In the genomic region with DNA sequence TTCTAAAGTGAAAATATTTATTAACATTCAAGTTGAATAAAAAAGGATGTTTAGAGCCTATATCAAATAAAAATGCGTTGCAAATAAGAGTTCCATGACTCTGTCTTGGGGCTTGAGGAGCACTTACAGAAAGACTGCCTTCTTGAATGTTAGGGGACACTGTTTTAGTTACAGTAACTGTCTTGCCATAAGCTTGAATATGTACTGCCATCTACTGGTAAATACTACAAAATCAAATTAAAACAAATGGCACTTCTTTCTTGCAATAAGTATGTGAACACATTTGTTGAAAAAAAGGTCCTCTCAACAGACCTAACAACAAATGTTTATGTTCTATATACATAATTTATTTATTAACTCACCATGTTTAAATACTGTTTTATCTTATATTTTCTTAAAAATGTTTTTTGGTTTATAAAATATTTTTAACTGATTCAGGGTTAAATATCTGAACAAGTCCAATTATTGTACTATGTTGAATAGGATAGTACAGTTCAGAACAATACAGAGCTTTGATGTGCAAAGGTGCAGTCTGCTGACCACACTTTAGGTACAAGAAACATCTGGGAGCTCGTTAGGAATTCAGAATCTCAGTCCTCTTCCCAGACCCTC, we compare ENCODE assay signal across 8 cellular contexts.
DNase-seq lines count a peak whose midpoint lies in the region; ATAC-seq, FAIRE-seq and TF ChIP-seq lines count a peak whose summit lies in the region.

No MANE protein-coding gene starts in this region.

- ATAC-seq in HG02623 (IDR thresholded peaks at IDR 0.05; ENCODE audit: unreplicated experiment) (peak; percentile 70), GM12878 (peak; percentile 63), GM19467 (IDR thresholded peaks at IDR 0.05; ENCODE audit: unreplicated experiment) (no peak)

- WGBS in GM12878 (ENCODE audit: insufficient coverage, insufficient replicate concordance, low lambda C conversion rate, missing lambda C conversion rate): 0% methylated on average over 2 of the region's 2 CpGs
- WGBS in liver: 16% methylated on average over 2 of the region's 2 CpGs

- RAD21 ChIA-PET in GM12878 (lab: Charles Lee; ENCODE audit: unreplicated experiment): interaction anchor here (0.6 to 2.0 kb wide), 3 partner anchors 16 to 691 kb away, joined by 3 to 14 read pairs (median 3); no protein-coding TSS in a partner anchor

- H3K4me2 ChIP-seq in GM12878 (ENCODE audit: control insufficient read depth, insufficient read depth): no peak overlapping the region

- H4K20me1 ChIP-seq in GM12878 (ENCODE audit: control insufficient read depth, insufficient read depth): no peaks in the 10 kb centered on the region

- POLR2A ChIA-PET in GM12878 (lab: Charles Lee): no interaction called here

- no peak overlapping the region for H2AFZ ChIP-seq in GM12878 (ENCODE audit: control insufficient read depth, low read depth, low read length)

- TF ChIP-seq POLR2A in GM12878 (IDR thresholded peaks at IDR 0.05; ENCODE audit: low read depth, low read length) (no peak), uterus (IDR thresholded peaks at IDR 0.05) (no peak)

- in situ Hi-C loops in GM12878 (cut with MboI): loop anchor here (10.0 kb wide), 1 partner anchor 164 kb away; no protein-coding TSS in a partner anchor

- H3K4me1 ChIP-seq in GM12878 (ENCODE audit: control insufficient read depth, insufficient read depth, low read length) (no peaks in the 10 kb centered on the region), liver (ENCODE audit: control insufficient read depth in 4 of 4, insufficient read depth in 4 of 4, low read length in 3 of 4) (no peaks in the 10 kb centered on the region), uterus (no peaks in the 10 kb centered on the region)

- H3K27ac ChIP-seq in GM12878 (ENCODE audit: control insufficient read depth, insufficient read depth) (no peak overlapping the region), liver (ENCODE audit: low read depth in 1 of 2, low read length in 2 of 2) (no peak overlapping the region), uterus (no peak overlapping the region)

- SMC1A ChIA-PET in GM12878 (lab: Charles Lee; ENCODE audit: uncharacterized antibody, unreplicated experiment): interaction anchor here (1.0 to 4.1 kb wide), 8 partner anchors 13 to 691 kb away, joined by 3 to 41 read pairs (median 4); no protein-coding TSS in a partner anchor

- H3K79me2 ChIP-seq in GM12878 (ENCODE audit: control insufficient read depth, insufficient read depth, low read length): no peaks in the 10 kb centered on the region

- no peak overlapping the region for H3K9ac ChIP-seq in GM12878 (ENCODE audit: control insufficient read depth, insufficient read depth, low read length)
- no peak overlapping the region for H3K9ac ChIP-seq in liver (ENCODE audit: low read depth in 1 of 2, low read length in 2 of 2)

- H3K4me3 ChIP-seq in GM12878 (no peak overlapping the region), liver (ENCODE audit: low read depth in 1 of 3, low read length in 3 of 3) (no peak overlapping the region), uterus (no peak overlapping the region)

- H3K9me3 ChIP-seq in GM12878 (replicated peaks; ENCODE audit: control insufficient read depth, insufficient read depth, low read length) (no peaks in the 10 kb centered on the region), liver (ENCODE audit: control insufficient read depth in 4 of 4, low read length in 3 of 4) (no peaks in the 10 kb centered on the region), uterus (no peaks in the 10 kb centered on the region)

- H3K27me3 ChIP-seq in GM12878 (replicated peaks in 1 of 2; ENCODE audit: control insufficient read depth in 2 of 2, insufficient read depth in 2 of 2, low read length in 1 of 2) (no peaks in the 10 kb centered on the region), liver (ENCODE audit: control insufficient read depth in 4 of 4, insufficient read depth in 4 of 4, low read length in 3 of 4) (peaks cover 0 to 2% (median 0%) of the 10 kb centered on the region in 4 donors), uterus (no peaks in the 10 kb centered on the region)

- TF ChIP-seq EP300 in GM12878 (IDR thresholded peaks at IDR 0.05; ENCODE audit: borderline replicate concordance in 1 of 2, control insufficient read depth in 1 of 2, low read depth in 2 of 2, low read length in 2 of 2): no peak

- no TSS peak for BruUV-seq in GM12878 (replicated peaks; lab: Mats Ljungman, UMichigan)

- CTCF ChIA-PET in GM12878 (lab: Yijun Ruan, JAX): interaction anchor here (0.6 to 4.6 kb wide), 12 partner anchors 10 to 691 kb away, joined by 3 to 55 read pairs (median 5); no protein-coding TSS in a partner anchor

- TF ChIP-seq CTCF in GM12878 (IDR thresholded peaks at IDR 0.05 in 2 of 3, conservative IDR thresholded peaks at IDR 0.05 in 1 of 3; ENCODE audit: control insufficient read depth in 2 of 3, extremely low read depth in 1 of 3, insufficient read depth in 1 of 3, low read depth in 3 of 3, low read length in 3 of 3) (peak in 2 of 3 experiments; percentile 31 to 56; a peak in 3 of 6 replicates), liver (IDR thresholded peaks at IDR 0.05; ENCODE audit: low read depth, low read length, missing input control) (peak; percentile 27), uterus (IDR thresholded peaks at IDR 0.05) (peak in 1 of 4 experiments; percentile 9)

- DNase-seq in GM04504 (ENCODE audit: low read depth) (peak; percentile 22), NCI-H2081 treated with DMSO at 0.1 percent for 48 hours (lab: John Stamatoyannopoulos, UW) (peak; percentile 25), GM12878 (ENCODE audit: low read depth, low spot score) (peak; percentile 1), nucleus accumbens (lab: John Stamatoyannopoulos, UW) (no peak), uterus (no peak)

- peak; percentile 87 for FAIRE-seq in GM12878 (lab: Jason Lieb, UNC)

- TF ChIP-seq RAD21 in GM12878 (IDR thresholded peaks at IDR 0.05; ENCODE audit: insufficient read depth, low read depth, low read length) (peak; percentile 69), liver (IDR thresholded peaks at IDR 0.05) (peak; percentile 80 to 82)

- H3K36me3 ChIP-seq in GM12878 (ENCODE audit: control insufficient read depth in 2 of 2, insufficient read depth in 2 of 2, low read length in 1 of 2) (no peaks in the 10 kb centered on the region), liver (ENCODE audit: control insufficient read depth in 4 of 4, insufficient read depth in 3 of 4, low read depth in 1 of 4, low read length in 3 of 4) (no peaks in the 10 kb centered on the region), uterus (no peaks in the 10 kb centered on the region)

- intact Hi-C loops in GM12878 (cut with micrococcal nuclease; ENCODE audit: unreplicated experiment): loop anchor here (1.0 kb wide), 1 partner anchor 158 kb away; no protein-coding TSS in a partner anchor
- intact Hi-C loops in uterus (cut with DNase I; ENCODE audit: low total_unique reads): no loop called here

TF ChIP-seq in GM12878, 131 proteins besides CTCF, POLR2A, EP300 and RAD21:
- no peak for TF ChIP-seq EZH2 (IDR thresholded peaks at IDR 0.05; ENCODE audit: borderline replicate concordance, control insufficient read depth, low read depth, low read length)
- TF ChIP-seq SMC3 (IDR thresholded peaks at IDR 0.05; ENCODE audit: borderline replicate concordance, low read length): peak; percentile 39; the same call in 1 of the 2 replicates
TF ChIP-seq in GM12878: peak in this region for 1.

TF ChIP-seq in liver, 16 proteins besides CTCF, POLR2A, EP300 and RAD21 (continues in another document):
- TF ChIP-seq SP1 (IDR thresholded peaks at IDR 0.05) (no peak), TAF1 (conservative IDR thresholded peaks at IDR 0.05) (no peak), HNF4G (IDR thresholded peaks at IDR 0.05) (no peak), YY1 (IDR thresholded peaks at IDR 0.05) (no peak)
- TF ChIP-seq, protein P1, sequence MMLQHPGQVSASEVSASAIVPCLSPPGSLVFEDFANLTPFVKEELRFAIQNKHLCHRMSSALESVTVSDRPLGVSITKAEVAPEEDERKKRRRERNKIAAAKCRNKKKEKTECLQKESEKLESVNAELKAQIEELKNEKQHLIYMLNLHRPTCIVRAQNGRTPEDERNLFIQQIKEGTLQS (IDR thresholded peaks at IDR 0.05): no peak
- TF ChIP-seq, protein P2, sequence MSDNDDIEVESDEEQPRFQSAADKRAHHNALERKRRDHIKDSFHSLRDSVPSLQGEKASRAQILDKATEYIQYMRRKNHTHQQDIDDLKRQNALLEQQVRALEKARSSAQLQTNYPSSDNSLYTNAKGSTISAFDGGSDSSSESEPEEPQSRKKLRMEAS (IDR thresholded peaks at IDR 0.05): no peak
- TF ChIP-seq, protein P3, sequence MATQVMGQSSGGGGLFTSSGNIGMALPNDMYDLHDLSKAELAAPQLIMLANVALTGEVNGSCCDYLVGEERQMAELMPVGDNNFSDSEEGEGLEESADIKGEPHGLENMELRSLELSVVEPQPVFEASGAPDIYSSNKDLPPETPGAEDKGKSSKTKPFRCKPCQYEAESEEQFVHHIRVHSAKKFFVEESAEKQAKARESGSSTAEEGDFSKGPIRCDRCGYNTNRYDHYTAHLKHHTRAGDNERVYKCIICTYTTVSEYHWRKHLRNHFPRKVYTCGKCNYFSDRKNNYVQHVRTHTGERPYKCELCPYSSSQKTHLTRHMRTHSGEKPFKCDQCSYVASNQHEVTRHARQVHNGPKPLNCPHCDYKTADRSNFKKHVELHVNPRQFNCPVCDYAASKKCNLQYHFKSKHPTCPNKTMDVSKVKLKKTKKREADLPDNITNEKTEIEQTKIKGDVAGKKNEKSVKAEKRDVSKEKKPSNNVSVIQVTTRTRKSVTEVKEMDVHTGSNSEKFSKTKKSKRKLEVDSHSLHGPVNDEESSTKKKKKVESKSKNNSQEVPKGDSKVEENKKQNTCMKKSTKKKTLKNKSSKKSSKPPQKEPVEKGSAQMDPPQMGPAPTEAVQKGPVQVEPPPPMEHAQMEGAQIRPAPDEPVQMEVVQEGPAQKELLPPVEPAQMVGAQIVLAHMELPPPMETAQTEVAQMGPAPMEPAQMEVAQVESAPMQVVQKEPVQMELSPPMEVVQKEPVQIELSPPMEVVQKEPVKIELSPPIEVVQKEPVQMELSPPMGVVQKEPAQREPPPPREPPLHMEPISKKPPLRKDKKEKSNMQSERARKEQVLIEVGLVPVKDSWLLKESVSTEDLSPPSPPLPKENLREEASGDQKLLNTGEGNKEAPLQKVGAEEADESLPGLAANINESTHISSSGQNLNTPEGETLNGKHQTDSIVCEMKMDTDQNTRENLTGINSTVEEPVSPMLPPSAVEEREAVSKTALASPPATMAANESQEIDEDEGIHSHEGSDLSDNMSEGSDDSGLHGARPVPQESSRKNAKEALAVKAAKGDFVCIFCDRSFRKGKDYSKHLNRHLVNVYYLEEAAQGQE (IDR thresholded peaks at IDR 0.05): no peak

Comparison
In these comparisons a context has a peak if more than half of its experiments do, and no peak if none do; other contexts are left out.
1. DNase-seq: peak in GM04504 (single experiment), NCI-H2081 treated with DMSO at 0.1 percent for 48 hours (single experiment) and GM12878 (single experiment); none in nucleus accumbens (0 of 56) and uterus (0 of 2).